8 cellular contexts compared by ENCODE assay signal in the genomic region with DNA sequence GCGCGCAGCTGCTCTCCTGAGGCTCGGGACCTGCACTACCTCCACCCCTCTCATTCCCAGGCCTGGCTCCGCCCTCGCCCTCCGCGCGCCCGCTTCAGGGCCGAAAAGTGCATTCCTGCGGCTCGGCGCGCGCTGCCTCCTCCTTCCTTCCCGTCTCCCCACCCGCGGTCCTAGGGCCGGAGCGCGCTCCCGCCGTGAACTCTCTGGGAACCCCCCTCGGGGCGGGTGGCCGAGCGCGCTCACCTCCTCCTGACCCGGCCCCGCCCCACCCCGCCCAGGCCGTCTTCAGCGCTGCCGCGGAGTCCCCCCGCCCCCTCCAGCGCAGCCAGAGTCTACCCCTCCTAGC.
A peak's percentile ranks its signal among the peaks of the same experiment; 100 is the strongest.
DNase-seq lines count a peak whose midpoint lies in the region; ATAC-seq lines count a peak whose summit lies in the region.

No MANE protein-coding gene starts in this region.

- DNase-seq in NCI-H2081 (lab: John Stamatoyannopoulos, UW) (peak; percentile 64 to 79), NCI-H2081 treated with DMSO at 0.1 percent for 48 hours (lab: John Stamatoyannopoulos, UW) (no peak), NCI-H345 (lab: John Stamatoyannopoulos, UW) (peak; percentile 86), islet precursor cell (peak; percentile 99), smooth muscle cell of the brain vasculature (ENCODE audit: low read depth, low spot score) (peak; percentile 70)
- DNase-seq in activated CD4-positive, CD25-positive, alpha-beta regulatory T cell treated with anti-CD3 and anti-CD28 coated beads, Interleukin-2, amount 50 U/mL, for 16 hours (ENCODE audit: low read depth, low spot score): peak; percentile 61
- DNase-seq in central memory CD4-positive, alpha-beta T cell: peak; percentile 66

- peak; percentile 47 for ATAC-seq in HG03039 (IDR thresholded peaks at IDR 0.05; ENCODE audit: unreplicated experiment)
